Comparison of ENCODE assay signal across 10 cellular contexts in genomic region chr7:122532406-122533269, GRCh38.
DNase-seq lines count a peak whose midpoint lies in the region; ATAC-seq, FAIRE-seq and TF ChIP-seq lines count a peak whose summit lies in the region.
"Had no signal": no experiment of that assay in that cellular context is flagged by ENCODE, and none has a peak within 500 bp of the region (broad histone marks: within the 10 kb centered on the region; RNA-seq: fewer than 3 reads in every experiment).

No MANE protein-coding gene starts in this region.

- ATAC-seq in Panc1 (no peak), HG03354 (IDR thresholded peaks at IDR 0.05; ENCODE audit: poor library complexity, severe bottlenecking, unreplicated experiment) (no peak), GM19467 (IDR thresholded peaks at IDR 0.05; ENCODE audit: unreplicated experiment) (no peak), HG03521 (IDR thresholded peaks at IDR 0.05; ENCODE audit: unreplicated experiment) (no peak)

- in situ Hi-C loops in Panc1 (cut with HindIII; ENCODE audit: low pct_unique_long_range_greater_than_20kb, low sequenced_read_pairs): no loop called here

- H3K4me3 ChIP-seq in GM12865 (ENCODE audit: low read depth, low read length) (no peak overlapping the region), Panc1 (ENCODE audit: low read depth in 2 of 2, low read length in 2 of 2) (no peak overlapping the region)

- no peaks in the 10 kb centered on the region for H3K9me3 ChIP-seq in Panc1 (ENCODE audit: control insufficient read depth, insufficient read depth, low read depth, low read length)
- H3K9me3 ChIP-seq: neutrophil had no signal

- peak; percentile 21 for TF ChIP-seq CTCF in GM12865 (IDR thresholded peaks at IDR 0.05; ENCODE audit: insufficient read depth, low read depth, low read length, missing control alignments)
- peak; percentile 46; the same call in 1 of the 2 replicates for TF ChIP-seq CTCF in Panc1 (IDR thresholded peaks at IDR 0.05)

- CTCF ChIA-PET in Panc1 (lab: Charles Lee): no interaction called here

- H3K4me1 ChIP-seq in Panc1 (ENCODE audit: control insufficient read depth, insufficient read depth, low read length): no peaks in the 10 kb centered on the region

- no peaks in the 10 kb centered on the region for H3K36me3 ChIP-seq in Panc1 (ENCODE audit: control insufficient read depth, insufficient read depth, low read length)
- H3K36me3 ChIP-seq: neutrophil had no signal

- no peaks in the 10 kb centered on the region for H3K27me3 ChIP-seq in Panc1 (ENCODE audit: control insufficient read depth, insufficient read depth, low read length)
- H3K27me3 ChIP-seq: neutrophil had no signal

- BruUV-seq in Panc1 (replicated peaks; lab: Mats Ljungman, UMichigan): no TSS peak

- DNase-seq in GM12865 (ENCODE audit: low read depth) (no peak), Panc1 (ENCODE audit: low read depth, low spot score) (no peak), frontal cortex (ENCODE audit: low spot score in 2 of 2) (peak in 1 of 2 donors; percentile 9)
- no peak for DNase-seq in activated T-cell treated with anti-CD3 and anti-CD28 coated beads, Interleukin-2, amount 50 U/mL, for 1 hour
- DNase-seq: central memory CD4-positive, alpha-beta T cell had no signal

- no peak overlapping the region for H3K27ac ChIP-seq in Panc1 (ENCODE audit: low read length)
- H3K27ac ChIP-seq: neutrophil had no signal

- peak; percentile 98 for FAIRE-seq in A204.1 (lab: Jason Lieb, UNC)
- peak; percentile 70 for FAIRE-seq in frontal cortex (lab: Jason Lieb, UNC)

- intact Hi-C loops in Panc1 (cut with micrococcal nuclease; ENCODE audit: unreplicated experiment): loop anchor here (5.0 kb wide), 1 partner anchor 440 kb away; no protein-coding TSS in a partner anchor

- POLR2A ChIA-PET in Panc1 (lab: Charles Lee): no interaction called here
